ENCODE assay signal across 23 cellular contexts in the genomic region with DNA sequence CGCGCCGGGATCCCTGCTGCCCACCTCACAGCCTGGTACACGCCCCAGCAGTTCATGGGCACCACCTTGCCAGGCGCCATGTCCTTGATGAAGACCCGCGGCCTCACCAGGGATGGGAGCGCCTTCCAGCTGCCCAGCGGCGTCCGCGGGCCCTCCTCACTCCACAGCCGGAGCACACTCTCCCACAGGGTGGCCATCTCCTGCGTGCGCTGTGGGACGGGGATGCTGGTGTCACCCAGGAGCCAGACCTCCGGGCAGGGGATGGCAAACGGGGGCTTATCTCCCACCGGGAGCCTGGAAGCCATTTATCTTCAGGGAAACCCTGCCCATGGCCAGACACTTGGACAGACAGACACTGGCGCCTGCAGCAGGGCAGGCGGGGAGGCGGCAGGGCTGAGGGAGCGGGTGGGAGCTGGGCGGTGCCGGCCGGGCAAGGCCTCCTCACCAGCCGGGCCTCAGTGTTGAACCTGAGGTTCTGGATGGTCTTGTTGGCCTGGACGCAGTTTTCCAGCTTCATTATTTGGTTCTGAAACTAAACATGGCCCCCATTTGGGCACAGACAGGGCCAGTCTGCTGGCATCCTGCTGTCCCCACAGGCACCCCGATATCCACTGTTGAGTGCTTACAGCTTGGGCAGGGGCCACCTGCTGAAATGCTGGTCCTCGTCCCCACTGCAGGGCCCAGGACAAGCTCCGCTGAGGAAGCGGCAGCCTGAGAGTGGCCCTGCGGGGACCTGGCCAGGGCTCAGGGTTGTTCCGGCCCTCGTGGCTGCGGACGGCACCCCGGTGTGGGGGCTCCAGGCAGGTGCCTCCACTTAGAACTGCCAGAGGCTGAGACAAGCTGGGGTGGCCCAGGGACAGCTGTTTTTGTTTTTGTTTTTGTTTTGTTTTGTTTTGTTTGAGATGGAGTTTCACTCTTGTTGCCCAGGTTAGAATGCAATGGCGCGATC. TPM values are rescaled to one million over a fixed set of nuclear protein-coding genes. Genes with fewer than 3 reads are reported as not detected.
DNase-seq lines count a peak whose midpoint lies in the region; TF ChIP-seq lines count a peak whose summit lies in the region.
"Had no signal": no experiment of that assay in that cellular context is flagged by ENCODE, and none has a peak within 500 bp of the region (broad histone marks: within the 10 kb centered on the region; RNA-seq: fewer than 3 reads in every experiment).

No MANE protein-coding gene starts in this region.

- no peaks in the 10 kb centered on the region for H3K27me3 ChIP-seq in BE2C
- H3K27me3 ChIP-seq: MG63 had no signal

- H3K9me3 ChIP-seq in BE2C = no peaks in the 10 kb centered on the region
- H3K9me3 ChIP-seq: BLaER1 treated with 17β-estradiol and CSF1 and Interleukin-3, amounts not matched to agents 10 nM and 100 nM; HAP-1; MG63; SK-N-SH had no signal

- H3K9me3 Mint-ChIP-seq in T-helper 2 cell treated with Interferon-gamma antibody and Interleukin-4, amounts not matched to agents 5 μg/mL and 100 μg/mL, for 36 hours = no peaks in the 10 kb centered on the region
- H3K9me3 Mint-ChIP-seq: CD4-positive, alpha-beta T cell; HFFc6 had no signal

- H3K36me3 Mint-ChIP-seq in T-helper 2 cell treated with Interferon-gamma antibody and Interleukin-4, amounts not matched to agents 5 μg/mL and 100 μg/mL, for 36 hours (ENCODE audit: low read depth) = no peaks in the 10 kb centered on the region

- DNase-seq in BE2C (peak; percentile 20), HuH-7.5 (ENCODE audit: low spot score) (peak; percentile 9), UCSD-AML1 (lab: John Stamatoyannopoulos, UW; ENCODE audit: unreplicated experiment) (no peak)
- DNase-seq in T-helper 2 cell treated with Interferon-gamma antibody and Interleukin-4, amounts not matched to agents 5 μg/mL and 100 μg/mL, for 36 hours (ENCODE audit: low spot score) = no peak
- DNase-seq: CD4-positive, alpha-beta T cell; DMS79; EL; GDM1; GM23248; HFFc6; KG1; MG63; NCI-H2029 treated with DMSO at 0.1 percent for 48 hours; NCI-H446 treated with DMSO at 0.1 percent for 48 hours; NCI-H526; NCI-H82; NK-92 treated with Interleukin-12 subunit alpha and Interleukin-12 subunit beta, amount 100 ng/mL, for 24 hours; PC-3; SK-N-SH; SW 1271 had no signal

- no peaks in the 10 kb centered on the region for H3K27me3 Mint-ChIP-seq in T-helper 2 cell treated with Interferon-gamma antibody and Interleukin-4, amounts not matched to agents 5 μg/mL and 100 μg/mL, for 36 hours (ENCODE audit: low read depth)
- H3K27me3 Mint-ChIP-seq: CD4-positive, alpha-beta T cell had no signal

- H3K4me3 Mint-ChIP-seq in T-helper 2 cell treated with Interferon-gamma antibody and Interleukin-4, amounts not matched to agents 5 μg/mL and 100 μg/mL, for 36 hours = no peak overlapping the region
- H3K4me3 Mint-ChIP-seq: CD4-positive, alpha-beta T cell; HFFc6 had no signal

- H3K4me1 ChIP-seq in BE2C = peaks cover 18% of the 10 kb centered on the region
- H3K4me1 ChIP-seq: HAP-1 had no signal

- TF ChIP-seq CTCF in BE2C (IDR thresholded peaks at IDR 0.05; ENCODE audit: low read depth, low read length) = no peak

- H3K27ac Mint-ChIP-seq in T-helper 2 cell treated with Interferon-gamma antibody and Interleukin-4, amounts not matched to agents 5 μg/mL and 100 μg/mL, for 36 hours = no peak overlapping the region
- H3K27ac Mint-ChIP-seq: CD4-positive, alpha-beta T cell; HFFc6 had no signal

- no peaks in the 10 kb centered on the region for H3K36me3 ChIP-seq in BE2C
- H3K36me3 ChIP-seq: BLaER1 treated with 17β-estradiol and CSF1 and Interleukin-3, amounts not matched to agents 10 nM and 100 nM; HAP-1; MG63 had no signal

- no peak overlapping the region for H3K4me3 ChIP-seq in BE2C (ENCODE audit: low read depth, low read length)
- H3K4me3 ChIP-seq: GM12878, GM23248, HAP-1, MG63 had no signal

- H3K4me1 Mint-ChIP-seq in T-helper 2 cell treated with Interferon-gamma antibody and Interleukin-4, amounts not matched to agents 5 μg/mL and 100 μg/mL, for 36 hours (ENCODE audit: low read depth) = no peaks in the 10 kb centered on the region

RNA-seq across cellular contexts. Expression of a gene that starts 4.0 kb away (rescaled TPM):
- not detected for polyA plus RNA-seq in BE2C (2012; ENCODE audit: insufficient read depth, insufficient read length, low read depth)
- polyA plus RNA-seq: GM12878, GM23248, SK-N-SH had no signal

RNA-seq across cellular contexts. Expression of a gene that starts 9.4 kb away (rescaled TPM):
- polyA plus RNA-seq in BE2C (2012; ENCODE audit: insufficient read depth, insufficient read length, low read depth) = 1.4 TPM

RNA-seq across cellular contexts. Expression of a gene that starts 14.4 kb away (rescaled TPM):
- polyA plus RNA-seq in BE2C (2012; ENCODE audit: insufficient read depth, insufficient read length, low read depth) = 243 TPM

RNA-seq across cellular contexts. Expression of a gene that starts 20.4 kb away (rescaled TPM):
- polyA plus RNA-seq in BE2C (2012; ENCODE audit: insufficient read depth, insufficient read length, low read depth) = 38.3 TPM

RNA-seq across cellular contexts. Expression of a gene that starts 39.9 kb away (rescaled TPM):
- polyA plus RNA-seq in BE2C (2012; ENCODE audit: insufficient read depth, insufficient read length, low read depth) = 139 TPM

Comparison
In these comparisons a context has a peak if more than half of its experiments do, and no peak if none do; other contexts are left out.
1. DNase-seq: peak in BE2C (single experiment) and HuH-7.5 (single experiment); none in UCSD-AML1 (single experiment) and T-helper 2 cell treated with Interferon-gamma antibody and Interleukin-4, amounts not matched to agents 5 μg/mL and 100 μg/mL, for 36 hours (single experiment).